ENCODE assay signal across 14 cellular contexts in genomic region chr10:80405636-80406035, GRCh38. TPM values are rescaled to one million over a fixed set of nuclear protein-coding genes. Genes with fewer than 3 reads are reported as not detected.
DNase-seq lines count a peak whose midpoint lies in the region; ATAC-seq and TF ChIP-seq lines count a peak whose summit lies in the region.
"Had no signal": no experiment of that assay in that cellular context is flagged by ENCODE, and none has a peak within 500 bp of the region (broad histone marks: within the 10 kb centered on the region; RNA-seq: fewer than 3 reads in every experiment).

No MANE protein-coding gene starts in this region.

- no peak overlapping the region for H3K27ac ChIP-seq in brain microvascular endothelial cell
- H3K27ac ChIP-seq: epithelial cell of prostate had no signal

- H3K36me3 Mint-ChIP-seq in nephron progenitor cell (ENCODE audit: low read depth), result no peaks in the 10 kb centered on the region
- H3K36me3 Mint-ChIP-seq in activated T-cell treated with anti-CD3 and anti-CD28 coated beads, Interleukin-2, amount 50 U/mL, for 72 hours (ENCODE audit: insufficient read depth in 2 of 2), result no peaks in the 10 kb centered on the region

- peak overlapping the region; percentile 92 for H3K27ac Mint-ChIP-seq in nephron progenitor cell
- no peak overlapping the region for H3K27ac Mint-ChIP-seq in activated T-cell treated with anti-CD3 and anti-CD28 coated beads, Interleukin-2, amount 50 U/mL, for 72 hours
- H3K27ac Mint-ChIP-seq: CD4-positive, alpha-beta T cell had no signal

- H3K4me3 ChIP-seq in brain microvascular endothelial cell (ENCODE audit: low read depth, low read length), result no peak overlapping the region
- H3K4me3 ChIP-seq: thyroid gland had no signal

- no peaks in the 10 kb centered on the region for H3K36me3 ChIP-seq in brain microvascular endothelial cell (replicated peaks)
- H3K36me3 ChIP-seq: thyroid gland had no signal

- no peaks in the 10 kb centered on the region for H3K9me3 Mint-ChIP-seq in nephron progenitor cell
- H3K9me3 Mint-ChIP-seq in activated T-cell treated with anti-CD3 and anti-CD28 coated beads, Interleukin-2, amount 50 U/mL, for 72 hours, result no peaks in the 10 kb centered on the region
- H3K9me3 Mint-ChIP-seq: CD4-positive, alpha-beta T cell had no signal

- TF ChIP-seq CTCF in brain microvascular endothelial cell (IDR thresholded peaks at IDR 0.05; ENCODE audit: low read depth, low read length, missing control alignments) (no peak), nephron progenitor cell (IDR thresholded peaks at IDR 0.05) (no peak)

- peak; percentile 5 for DNase-seq in NCI-H128 (lab: John Stamatoyannopoulos, UW; ENCODE audit: unreplicated experiment)
- peak; percentile 40 for DNase-seq in brain microvascular endothelial cell
- DNase-seq in nephron progenitor cell, result no peak
- DNase-seq in NCI-H446 (lab: John Stamatoyannopoulos, UW), result no peak
- no peak for DNase-seq in activated T-cell treated with anti-CD3 and anti-CD28 coated beads, Interleukin-2, amount 50 U/mL, for 72 hours
- no peak for DNase-seq in activated effector memory CD4-positive, alpha-beta T cell treated with anti-CD3 and anti-CD28 coated beads, Interleukin-2, amount 50 U/mL, for 16 hours
- DNase-seq: aorta; CD4-positive, alpha-beta T cell; islet precursor cell; MV-4-11; thyroid gland had no signal

- H3K27me3 Mint-ChIP-seq in nephron progenitor cell (ENCODE audit: low read depth, poor library complexity), result no peaks in the 10 kb centered on the region
- H3K27me3 Mint-ChIP-seq in activated T-cell treated with anti-CD3 and anti-CD28 coated beads, Interleukin-2, amount 50 U/mL, for 72 hours (ENCODE audit: low read depth), result peaks cover 6% of the 10 kb centered on the region
- H3K27me3 Mint-ChIP-seq: CD4-positive, alpha-beta T cell had no signal

- H3K4me3 Mint-ChIP-seq in nephron progenitor cell, result no peak overlapping the region
- H3K4me3 Mint-ChIP-seq in activated T-cell treated with anti-CD3 and anti-CD28 coated beads, Interleukin-2, amount 50 U/mL, for 72 hours, result no peak overlapping the region

- H3K4me1 Mint-ChIP-seq in nephron progenitor cell, result peaks cover 46% of the 10 kb centered on the region
- H3K4me1 Mint-ChIP-seq in activated T-cell treated with anti-CD3 and anti-CD28 coated beads, Interleukin-2, amount 50 U/mL, for 72 hours (ENCODE audit: low read depth), result peaks cover 23% of the 10 kb centered on the region

- in situ Hi-C loops in brain microvascular endothelial cell (cut with HindIII; ENCODE audit: low pct_ligation_motif_present, low sequenced_read_pairs), result no loop called here

- no peak for ATAC-seq in activated T-cell treated with anti-CD3 and anti-CD28 coated beads, Interleukin-2, amount 50 U/mL, for 72 hours (replicated peaks in 1 of 2)

- H3K27me3 ChIP-seq in brain microvascular endothelial cell (replicated peaks), result peaks cover 2% of the 10 kb centered on the region
- H3K27me3 ChIP-seq: thyroid gland had no signal

RNA-seq across cellular contexts. Expression of gene PRXL2A, which starts 2.7 kb away (rescaled TPM):
- total RNA-seq in activated T-cell treated with anti-CD3 and anti-CD28 coated beads, Interleukin-2, amount 50 U/mL, for 72 hours, result 10 to 100 TPM; 11.0 to 15.5 TPM

RNA-seq across cellular contexts. Expression of gene TSPAN14, which starts 48.5 kb away (rescaled TPM):
- 10 to 100 TPM; 44.2 to 47.8 TPM for total RNA-seq in activated T-cell treated with anti-CD3 and anti-CD28 coated beads, Interleukin-2, amount 50 U/mL, for 72 hours

RNA-seq across cellular contexts. Expression of gene DYDC2, which starts 49.1 kb away (rescaled TPM):
- not detected for total RNA-seq in activated T-cell treated with anti-CD3 and anti-CD28 coated beads, Interleukin-2, amount 50 U/mL, for 72 hours
- total RNA-seq: aorta; CD4-positive, alpha-beta T cell; omental fat pad; T-helper 2 cell treated with Interferon-gamma antibody and Interleukin-4, amounts not matched to agents 100 ng/mL and 5 ng/mL, for 36 hours; thyroid gland had no signal

RNA-seq across cellular contexts. Expression of gene DYDC1, which starts 49.1 kb away (rescaled TPM):
- not detected for total RNA-seq in activated T-cell treated with anti-CD3 and anti-CD28 coated beads, Interleukin-2, amount 50 U/mL, for 72 hours
- total RNA-seq: aorta; CD4-positive, alpha-beta T cell; omental fat pad; T-helper 2 cell treated with Interferon-gamma antibody and Interleukin-4, amounts not matched to agents 100 ng/mL and 5 ng/mL, for 36 hours had no signal

Comparison
In these comparisons a context has a peak if more than half of its experiments do, and no peak if none do; other contexts are left out.
1. DNase-seq: peak in NCI-H128 (single experiment) and brain microvascular endothelial cell (single experiment); none in nephron progenitor cell (single experiment), NCI-H446 (0 of 2), activated T-cell treated with anti-CD3 and anti-CD28 coated beads, Interleukin-2, amount 50 U/mL, for 72 hours (0 of 2) and activated effector memory CD4-positive, alpha-beta T cell treated with anti-CD3 and anti-CD28 coated beads, Interleukin-2, amount 50 U/mL, for 16 hours (single experiment).